ENCODE assay signal across 1 cellular context in the genomic region with DNA sequence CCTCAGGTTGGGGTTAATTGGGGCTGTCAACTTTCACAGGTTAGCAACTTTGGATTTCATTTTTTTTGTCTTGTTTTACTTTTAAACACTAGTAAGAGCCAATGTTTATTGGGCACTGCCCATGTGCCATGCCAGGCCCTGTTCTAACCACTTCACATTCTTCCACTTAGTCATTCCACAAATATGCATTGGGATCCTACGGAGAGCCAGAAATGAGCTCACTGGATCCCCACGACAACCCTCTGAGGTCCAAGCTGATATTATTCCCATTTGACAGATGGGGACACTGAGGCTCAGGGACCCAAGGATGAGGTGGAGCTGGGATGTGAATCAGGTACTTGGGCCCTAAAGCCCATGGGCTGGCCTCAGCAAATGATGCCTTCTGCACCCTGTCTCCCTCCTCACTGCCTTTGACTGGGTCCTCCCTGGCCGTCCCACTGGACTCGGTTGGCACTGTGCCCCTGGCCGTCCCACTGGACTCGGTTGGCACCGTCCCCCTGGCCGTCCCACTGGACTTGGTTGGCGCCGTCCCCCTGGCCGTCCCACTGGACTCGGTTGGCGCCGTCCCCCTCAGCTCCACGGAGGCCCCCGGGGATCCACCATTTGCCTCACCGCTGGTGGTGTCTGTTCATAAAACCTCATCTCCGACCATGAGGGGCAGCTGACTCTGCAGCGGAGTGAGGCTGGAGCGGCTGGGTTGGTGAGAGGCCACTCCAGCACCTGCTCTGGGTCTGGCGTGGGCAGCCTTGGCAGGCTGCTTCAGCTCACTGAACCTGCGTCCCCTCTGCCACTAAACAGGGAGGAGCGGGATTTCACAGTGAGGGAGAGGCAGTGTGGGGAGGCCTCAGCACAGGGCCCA.
TF ChIP-seq lines count a peak whose summit lies in the region.

No MANE protein-coding gene starts in this region.

TF ChIP-seq in IMR-90, 13 proteins besides CTCF, POLR2A, EP300 and RAD21:
- peak; percentile 91 for TF ChIP-seq RCOR1 (IDR thresholded peaks at IDR 0.05; ENCODE audit: insufficient replicate concordance, low read length)
- TF ChIP-seq, protein P1, sequence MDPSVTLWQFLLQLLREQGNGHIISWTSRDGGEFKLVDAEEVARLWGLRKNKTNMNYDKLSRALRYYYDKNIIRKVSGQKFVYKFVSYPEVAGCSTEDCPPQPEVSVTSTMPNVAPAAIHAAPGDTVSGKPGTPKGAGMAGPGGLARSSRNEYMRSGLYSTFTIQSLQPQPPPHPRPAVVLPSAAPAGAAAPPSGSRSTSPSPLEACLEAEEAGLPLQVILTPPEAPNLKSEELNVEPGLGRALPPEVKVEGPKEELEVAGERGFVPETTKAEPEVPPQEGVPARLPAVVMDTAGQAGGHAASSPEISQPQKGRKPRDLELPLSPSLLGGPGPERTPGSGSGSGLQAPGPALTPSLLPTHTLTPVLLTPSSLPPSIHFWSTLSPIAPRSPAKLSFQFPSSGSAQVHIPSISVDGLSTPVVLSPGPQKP (IDR thresholded peaks at IDR 0.05; ENCODE audit: borderline replicate concordance, low read depth, low read length), result no peak
